In genomic region chr20:23085415-23086055, GRCh38 we compare ENCODE assay signal across 14 cellular contexts. TPM values are rescaled to one million over a fixed set of nuclear protein-coding genes. Genes with fewer than 3 reads are reported as not detected.
DNase-seq lines count a peak whose midpoint lies in the region; ATAC-seq, FAIRE-seq and TF ChIP-seq lines count a peak whose summit lies in the region.
"Had no signal": no experiment of that assay in that cellular context is flagged by ENCODE, and none has a peak within 500 bp of the region (broad histone marks: within the 10 kb centered on the region; RNA-seq: fewer than 3 reads in every experiment).

No MANE protein-coding gene starts in this region.

- H3K4me1 ChIP-seq in Loucy (ENCODE audit: insufficient read depth, low read length, poor library complexity, severe bottlenecking), result peaks cover 68% of the 10 kb centered on the region
- H3K4me1 ChIP-seq in astrocyte (ENCODE audit: insufficient read depth, low read length), result peaks cover 7% of the 10 kb centered on the region
- no peaks in the 10 kb centered on the region for H3K4me1 ChIP-seq in right lobe of liver
- H3K4me1 ChIP-seq in thoracic aorta (ENCODE audit: control insufficient read depth in 1 of 2, low read depth in 2 of 2), result peaks cover 5 to 65% of the 10 kb centered on the region in 2 donors
- H3K4me1 ChIP-seq in GM23248 (ENCODE audit: insufficient read depth), result no peaks in the 10 kb centered on the region
- H3K4me1 ChIP-seq in naive thymus-derived CD4-positive, alpha-beta T cell (ENCODE audit: control insufficient read depth in 2 of 2, insufficient read depth in 2 of 2, low read length in 2 of 2), result no peaks in the 10 kb centered on the region

- POLR2A ChIA-PET in naive thymus-derived CD4-positive, alpha-beta T cell (lab: Charles Lee), result no interaction called here

- H3K79me2 ChIP-seq in Loucy (ENCODE audit: insufficient read depth, low read length) (peaks cover 74% of the 10 kb centered on the region), astrocyte (ENCODE audit: insufficient read depth, low read length) (no peaks in the 10 kb centered on the region), GM23248 (ENCODE audit: insufficient read depth) (no peaks in the 10 kb centered on the region)

- H3K9me3 ChIP-seq in Loucy (ENCODE audit: insufficient read depth, low read depth, low read length) (no peaks in the 10 kb centered on the region), astrocyte (ENCODE audit: insufficient read depth, low read depth, low read length) (no peaks in the 10 kb centered on the region), right lobe of liver (no peaks in the 10 kb centered on the region), thoracic aorta (no peaks in the 10 kb centered on the region), GM23248 (ENCODE audit: low read depth) (no peaks in the 10 kb centered on the region)
- no peaks in the 10 kb centered on the region for H3K9me3 ChIP-seq in naive thymus-derived CD4-positive, alpha-beta T cell (ENCODE audit: control insufficient read depth in 2 of 3, low read length in 3 of 3)

- DNase-seq in astrocyte (ENCODE audit: low read depth) (no peak), right lobe of liver (no peak), thoracic aorta (ENCODE audit: low spot score) (no peak), GM23248 (no peak)
- DNase-seq in naive thymus-derived CD4-positive, alpha-beta T cell, result no peak
- DNase-seq: activated gamma-delta T cell, DMS79 treated with DMSO at 0.1 percent for 48 hours, NCI-H2081, PC-9 had no signal

- no peak overlapping the region for H3K4me3 Mint-ChIP-seq in astrocyte (ENCODE audit: unreplicated experiment)
- peak overlapping the region in 2 of 10 donors; percentile 61 to 86 for H3K4me3 Mint-ChIP-seq in naive thymus-derived CD4-positive, alpha-beta T cell

- H3K36me3 ChIP-seq in Loucy (ENCODE audit: insufficient read depth, low read length), result no peaks in the 10 kb centered on the region; the same call in 1 of the 2 replicates
- no peaks in the 10 kb centered on the region for H3K36me3 ChIP-seq in astrocyte (ENCODE audit: insufficient read depth, low read length)
- H3K36me3 ChIP-seq in right lobe of liver, result no peaks in the 10 kb centered on the region
- no peaks in the 10 kb centered on the region for H3K36me3 ChIP-seq in thoracic aorta
- H3K36me3 ChIP-seq in GM23248 (ENCODE audit: low read depth), result no peaks in the 10 kb centered on the region
- no peaks in the 10 kb centered on the region for H3K36me3 ChIP-seq in naive thymus-derived CD4-positive, alpha-beta T cell (ENCODE audit: control insufficient read depth in 2 of 3, insufficient read depth in 3 of 3, low read length in 3 of 3)

- ATAC-seq in right lobe of liver, result peak; percentile 2 to 12 (median 4)
- ATAC-seq in thoracic aorta (ENCODE audit: insufficient number of reproducible peaks, low FRiP score, low read depth), result no peak
- ATAC-seq in HG02938 (IDR thresholded peaks at IDR 0.05; ENCODE audit: unreplicated experiment), result no peak
- ATAC-seq in naive thymus-derived CD4-positive, alpha-beta T cell, result no peak

- H3K27me3 Mint-ChIP-seq in astrocyte (ENCODE audit: low read depth, unreplicated experiment), result peaks cover 28% of the 10 kb centered on the region
- H3K27me3 Mint-ChIP-seq in naive thymus-derived CD4-positive, alpha-beta T cell, result peaks cover 0 to 14% (median 0%) of the 10 kb centered on the region in 5 donors

- peaks cover 1% of the 10 kb centered on the region for H3K9me3 Mint-ChIP-seq in astrocyte (ENCODE audit: unreplicated experiment)
- peaks cover 0 to 1% (median 0%) of the 10 kb centered on the region in 11 donors for H3K9me3 Mint-ChIP-seq in naive thymus-derived CD4-positive, alpha-beta T cell

- H3K36me3 Mint-ChIP-seq in astrocyte (ENCODE audit: low read depth, unreplicated experiment), result no peaks in the 10 kb centered on the region
- H3K36me3 Mint-ChIP-seq in naive thymus-derived CD4-positive, alpha-beta T cell, result no peaks in the 10 kb centered on the region

- no peak for TF ChIP-seq CTCF in Loucy (conservative IDR thresholded peaks at IDR 0.05; ENCODE audit: low read length)
- no peak for TF ChIP-seq CTCF in astrocyte (IDR thresholded peaks at IDR 0.05; ENCODE audit: insufficient read depth, low read depth, low read length)
- no peak for TF ChIP-seq CTCF in right lobe of liver (IDR thresholded peaks at IDR 0.05)
- TF ChIP-seq CTCF in thoracic aorta (IDR thresholded peaks at IDR 0.05), result no peak

- 80% methylated on average over 2 of the region's 24 CpGs for WGBS in right lobe of liver (ENCODE audit: insufficient coverage, low coverage, low lambda C conversion rate, missing lambda C conversion rate)
- 81 to 82% methylated on average over 19 to 24 of the region's 24 CpGs for WGBS in GM23248 (ENCODE audit: low coverage in 1 of 2, low lambda C conversion rate in 2 of 2, missing lambda C conversion rate in 2 of 2), 2 experiments

- intact Hi-C loops in right lobe of liver (cut with DNase I), result no loop called here
- intact Hi-C loops in naive thymus-derived CD4-positive, alpha-beta T cell (cut with micrococcal nuclease), result loop anchor here in 1 of 2 donors (10.0 kb wide), 1 partner anchor 69 kb away; no protein-coding TSS in a partner anchor

- H3K4me2 ChIP-seq in Loucy (ENCODE audit: low read depth, low read length, poor library complexity, severe bottlenecking) (peak overlapping the region; percentile 95), astrocyte (ENCODE audit: low read length) (no peak overlapping the region), GM23248 (ENCODE audit: unreplicated experiment) (no peak overlapping the region)
- H3K4me2 ChIP-seq: PC-9 had no signal

- H3K4me1 Mint-ChIP-seq in astrocyte (ENCODE audit: low read depth, unreplicated experiment), result no peaks in the 10 kb centered on the region
- H3K4me1 Mint-ChIP-seq in naive thymus-derived CD4-positive, alpha-beta T cell, result peaks cover 0 to 31% (median 6%) of the 10 kb centered on the region in 7 donors

- H2AFZ ChIP-seq in Loucy (ENCODE audit: low read length), result peak overlapping the region; percentile 67
- peak overlapping the region; percentile 64 for H2AFZ ChIP-seq in astrocyte (ENCODE audit: low read depth, low read length)
- H2AFZ ChIP-seq in GM23248, result no peak overlapping the region
- H2AFZ ChIP-seq: PC-9 had no signal

- in situ Hi-C loops in GM23248 (cut with MboI), result no loop called here

- no peak overlapping the region for H3K27ac Mint-ChIP-seq in astrocyte (ENCODE audit: unreplicated experiment)
- peak overlapping the region in 1 of 9 donors; percentile 94 for H3K27ac Mint-ChIP-seq in naive thymus-derived CD4-positive, alpha-beta T cell

- H3K4me3 ChIP-seq in Loucy (ENCODE audit: low read length, poor library complexity, severe bottlenecking) (peak overlapping the region; percentile 91), astrocyte (ENCODE audit: insufficient read depth, low read depth, low read length) (no peak overlapping the region), right lobe of liver (peak overlapping the region; percentile 30 to 39 (median 32)), thoracic aorta (peak overlapping the region; percentile 61), GM23248 (no peak overlapping the region)
- H3K4me3 ChIP-seq in naive thymus-derived CD4-positive, alpha-beta T cell (ENCODE audit: low read length), result no peak overlapping the region
- H3K4me3 ChIP-seq: PC-9 had no signal

- H3K9ac ChIP-seq in Loucy (ENCODE audit: low read depth, low read length, poor library complexity, severe bottlenecking), result peak overlapping the region; percentile 99
- H3K9ac ChIP-seq in astrocyte (ENCODE audit: low read length), result no peak overlapping the region
- no peak overlapping the region for H3K9ac ChIP-seq in GM23248

- no peak for TF ChIP-seq POLR2A in right lobe of liver (IDR thresholded peaks at IDR 0.05)

- H3F3A ChIP-seq in Loucy (ENCODE audit: low read depth), result peaks cover 4% of the 10 kb centered on the region
- no peaks in the 10 kb centered on the region for H3F3A ChIP-seq in GM23248 (ENCODE audit: insufficient read depth)

- peaks cover 26% of the 10 kb centered on the region for H4K20me1 ChIP-seq in Loucy (ENCODE audit: insufficient read depth, low read length, poor library complexity, severe bottlenecking)
- H4K20me1 ChIP-seq in astrocyte (ENCODE audit: insufficient read depth, low read length), result no peaks in the 10 kb centered on the region
- H4K20me1 ChIP-seq in GM23248 (ENCODE audit: insufficient read depth), result no peaks in the 10 kb centered on the region

- H3K27me3 ChIP-seq in Loucy (ENCODE audit: insufficient read depth, low read length, poor library complexity, severe bottlenecking) (no peaks in the 10 kb centered on the region), astrocyte (ENCODE audit: insufficient read depth, low read length) (no peaks in the 10 kb centered on the region), right lobe of liver (no peaks in the 10 kb centered on the region), thoracic aorta (replicated peaks; ENCODE audit: insufficient read depth) (no peaks in the 10 kb centered on the region), GM23248 (replicated peaks; ENCODE audit: insufficient read depth) (peaks cover 5% of the 10 kb centered on the region)
- no peaks in the 10 kb centered on the region for H3K27me3 ChIP-seq in naive thymus-derived CD4-positive, alpha-beta T cell (ENCODE audit: control insufficient read depth in 2 of 2, insufficient read depth in 2 of 2, low read length in 2 of 2)

- H3K9me2 ChIP-seq in Loucy (replicated peaks; ENCODE audit: low read depth, low read length) (no peaks in the 10 kb centered on the region), GM23248 (ENCODE audit: insufficient read depth) (no peaks in the 10 kb centered on the region)

- FAIRE-seq in astrocyte (lab: Jason Lieb, UNC), result no peak

- CTCF ChIA-PET in naive thymus-derived CD4-positive, alpha-beta T cell (lab: Charles Lee), result no interaction called here

- no peak overlapping the region for H3K27ac ChIP-seq in astrocyte (ENCODE audit: low read depth, low read length)
- peak overlapping the region; percentile 65 to 95 (median 74) for H3K27ac ChIP-seq in right lobe of liver
- peak overlapping the region; percentile 97 for H3K27ac ChIP-seq in thoracic aorta
- H3K27ac ChIP-seq in GM23248, result no peak overlapping the region
- no peak overlapping the region for H3K27ac ChIP-seq in naive thymus-derived CD4-positive, alpha-beta T cell (ENCODE audit: low read depth, low read length)
- H3K27ac ChIP-seq: PC-9 had no signal

RNA-seq across cellular contexts. Expression of gene CD93, which starts 0.6 kb away (rescaled TPM):
- total RNA-seq in astrocyte, result 0.02 TPM in 1 of 2 replicates, not detected in the other
- 10 to 100 TPM in 2 of 6 experiments, 1 to 10 TPM in 4; 3.9 to 21.5 (median 9.2) TPM for total RNA-seq in right lobe of liver
- total RNA-seq in thoracic aorta, result 100 to 1,000 TPM in 1 of 2 donors, 10 to 100 TPM in 1; 99.2 to 163 TPM
- not detected in 2 replicates for total RNA-seq in GM23248 (2014; rRNA removed; shearing (Covaris generic))
- 0.03 TPM in 1 of 2 replicates, not detected in the other for polyA plus RNA-seq in GM23248 (2016; fragmentation: Nextera tagmentation; extraction: Ambion mirVana)
- 10 to 100 TPM in 1 of 5 experiments, 1 to 10 TPM in 2, under 1 TPM in 2; 0.32 to 61.2 (median 4.6) TPM for total RNA-seq in naive thymus-derived CD4-positive, alpha-beta T cell
- polyA plus RNA-seq in naive thymus-derived CD4-positive, alpha-beta T cell, result under 1 TPM in 1 of 2 donors, not detected in 1; 0.02 TPM
- total RNA-seq: myocyte had no signal

RNA-seq across cellular contexts. Expression of gene THBD, which starts 36.1 kb away (rescaled TPM):
- total RNA-seq in astrocyte (14.2 and 22.7 TPM in 2 replicates), right lobe of liver (10 to 100 TPM in 2 of 6 experiments, 1 to 10 TPM in 4; 1.4 to 15.6 (median 4.9) TPM), thoracic aorta (100 to 1,000 TPM; 106 to 266 TPM)
- 15.6 and 15.7 TPM in 2 replicates for total RNA-seq in GM23248 (2014; rRNA removed; shearing (Covaris generic))
- polyA plus RNA-seq in GM23248 (2016; fragmentation: Nextera tagmentation; extraction: Ambion mirVana), result 5.9 and 7.4 TPM in 2 replicates
- total RNA-seq in naive thymus-derived CD4-positive, alpha-beta T cell, result 10 to 100 TPM in 1 of 5 experiments, 1 to 10 TPM in 1, under 1 TPM in 2, not detected in 1; 0.54 to 14.6 (median 4.2) TPM
- polyA plus RNA-seq in naive thymus-derived CD4-positive, alpha-beta T cell, result not detected
- total RNA-seq: HT1080 had no signal

RNA-seq across cellular contexts. Expression of gene SSTR4, which starts 50.4 kb away (rescaled TPM):
- total RNA-seq in astrocyte, result not detected in 2 replicates
- not detected for total RNA-seq in right lobe of liver
- not detected for total RNA-seq in thoracic aorta
- not detected in 2 replicates for total RNA-seq in GM23248 (2014; rRNA removed; shearing (Covaris generic))
- not detected in 2 replicates for polyA plus RNA-seq in GM23248 (2016; fragmentation: Nextera tagmentation; extraction: Ambion mirVana)
- total RNA-seq in naive thymus-derived CD4-positive, alpha-beta T cell, result not detected
- polyA plus RNA-seq in naive thymus-derived CD4-positive, alpha-beta T cell, result not detected
- total RNA-seq: dermis microvascular lymphatic vessel endothelial cell, HT1080, myocyte, PC-9 had no signal

Comparison
In these comparisons a context has a peak if more than half of its experiments do, and no peak if none do; other contexts are left out.
1. H3K4me3 ChIP-seq: peak in Loucy (single experiment), right lobe of liver (3 of 3) and thoracic aorta (single experiment); none in astrocyte (single experiment), GM23248 (single experiment) and naive thymus-derived CD4-positive, alpha-beta T cell (single experiment).
2. H3K27ac ChIP-seq: peak in right lobe of liver (3 of 3) and thoracic aorta (2 of 2); none in astrocyte (single experiment), GM23248 (single experiment) and naive thymus-derived CD4-positive, alpha-beta T cell (single experiment).
3. ATAC-seq: peak in right lobe of liver (4 of 4); none in thoracic aorta (single experiment), HG02938 (single experiment) and naive thymus-derived CD4-positive, alpha-beta T cell (single experiment).